Comparison of ENCODE assay signal across 1 cellular context in genomic region chr6:57221936-57222683, GRCh38.
A peak's percentile ranks its signal among the peaks of the same experiment; 100 is the strongest.
TF ChIP-seq lines count a peak whose summit lies in the region.

TSS of gene RAB23 (minus strand) at chr6:57222307. CDS start at chr6:57210380, 11,927 bp downstream.

TF ChIP-seq in K562, 482 proteins besides CTCF, POLR2A, EP300 and RAD21 (continued from another document and continues in another):
- TF ChIP-seq, protein P1, sequence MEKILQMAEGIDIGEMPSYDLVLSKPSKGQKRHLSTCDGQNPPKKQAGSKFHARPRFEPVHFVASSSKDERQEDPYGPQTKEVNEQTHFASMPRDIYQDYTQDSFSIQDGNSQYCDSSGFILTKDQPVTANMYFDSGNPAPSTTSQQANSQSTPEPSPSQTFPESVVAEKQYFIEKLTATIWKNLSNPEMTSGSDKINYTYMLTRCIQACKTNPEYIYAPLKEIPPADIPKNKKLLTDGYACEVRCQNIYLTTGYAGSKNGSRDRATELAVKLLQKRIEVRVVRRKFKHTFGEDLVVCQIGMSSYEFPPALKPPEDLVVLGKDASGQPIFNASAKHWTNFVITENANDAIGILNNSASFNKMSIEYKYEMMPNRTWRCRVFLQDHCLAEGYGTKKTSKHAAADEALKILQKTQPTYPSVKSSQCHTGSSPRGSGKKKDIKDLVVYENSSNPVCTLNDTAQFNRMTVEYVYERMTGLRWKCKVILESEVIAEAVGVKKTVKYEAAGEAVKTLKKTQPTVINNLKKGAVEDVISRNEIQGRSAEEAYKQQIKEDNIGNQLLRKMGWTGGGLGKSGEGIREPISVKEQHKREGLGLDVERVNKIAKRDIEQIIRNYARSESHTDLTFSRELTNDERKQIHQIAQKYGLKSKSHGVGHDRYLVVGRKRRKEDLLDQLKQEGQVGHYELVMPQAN (IDR thresholded peaks at IDR 0.05; ENCODE audit: borderline replicate concordance) = no peak
- TF ChIP-seq SETDB1 (IDR thresholded peaks at IDR 0.05; ENCODE audit: low read length) (no peak), MCM2 (IDR thresholded peaks at IDR 0.05; ENCODE audit: low read depth) (no peak), SUPT5H (IDR thresholded peaks at IDR 0.05) (peak; percentile 73), KAT2B (IDR thresholded peaks at IDR 0.05; ENCODE audit: low read depth, low read length) (no peak), CXXC5 (CRISPR knock-in tag; IDR thresholded peaks at IDR 0.05) (peak; percentile 77), THRAP3 (IDR thresholded peaks at IDR 0.05; ENCODE audit: borderline replicate concordance) (no peak), RBBP5 (IDR thresholded peaks at IDR 0.05; ENCODE audit: borderline replicate concordance, insufficient read depth, low read length, poor library complexity, severe bottlenecking) (peak; percentile 82), KDM1A (IDR thresholded peaks at IDR 0.05) (no peak), BRF1 (IDR thresholded peaks at IDR 0.05; ENCODE audit: borderline replicate concordance, extremely low read depth, insufficient read length) (no peak), GTF2F1 (IDR thresholded peaks at IDR 0.05; ENCODE audit: low read depth, low read length) (no peak), ZNF699 (CRISPR knock-in tag; IDR thresholded peaks at IDR 0.05; ENCODE audit: insufficient replicate concordance) (no peak), LCOR (CRISPR knock-in tag; IDR thresholded peaks at IDR 0.05) (no peak), E2F6 (IDR thresholded peaks at IDR 0.05; ENCODE audit: borderline replicate concordance in 1 of 2, extremely low read depth in 1 of 2, insufficient read depth in 1 of 2, insufficient read length in 1 of 2, low read depth in 1 of 2, low read length in 1 of 2, poor library complexity in 1 of 2, severe bottlenecking in 1 of 2) (peak; percentile 23 to 75), NRF1 (conservative IDR thresholded peaks at IDR 0.05 in 1 of 2, IDR thresholded peaks at IDR 0.05 in 1 of 2) (peak; percentile 98), FOXA3 (CRISPR knock-in tag; conservative IDR thresholded peaks at IDR 0.05 in 1 of 2, IDR thresholded peaks at IDR 0.05 in 1 of 2) (no peak), XRCC5 (IDR thresholded peaks at IDR 0.05; ENCODE audit: low read depth, low read length) (no peak), PRDM10 (IDR thresholded peaks at IDR 0.05; ENCODE audit: partially characterized antibody) (peak; percentile 93), ZNF174 (CRISPR knock-in tag; IDR thresholded peaks at IDR 0.05) (no peak), SAFB (IDR thresholded peaks at IDR 0.05; ENCODE audit: borderline replicate concordance, low read depth, low read length) (0 out of 2 replicates have a peak, but pooled peaks have one; percentile 6), FOS (IDR thresholded peaks at IDR 0.05; ENCODE audit: extremely low read depth, insufficient read length) (no peak), ARHGAP35 (IDR thresholded peaks at IDR 0.05; ENCODE audit: partially characterized antibody) (no peak), ZNF76 (CRISPR knock-in tag; IDR thresholded peaks at IDR 0.05; ENCODE audit: borderline replicate concordance) (no peak), RBM25 (IDR thresholded peaks at IDR 0.05; ENCODE audit: low read depth, low read length, severe bottlenecking) (no peak), ZBTB5 (IDR thresholded peaks at IDR 0.05) (0 out of 2 replicates have a peak, but pooled peaks have one; percentile 53), ETV1 (tag; conservative IDR thresholded peaks at IDR 0.05; ENCODE audit: low read depth) (no peak), ILF3 (IDR thresholded peaks at IDR 0.05; ENCODE audit: borderline replicate concordance) (peak; percentile 43; the same call in 1 of the 2 replicates), TCF7L2 (IDR thresholded peaks at IDR 0.05; ENCODE audit: low read depth, low read length) (no peak), FOXP1 (CRISPR knock-in tag; IDR thresholded peaks at IDR 0.05) (no peak), YY1 (IDR thresholded peaks at IDR 0.05; ENCODE audit: borderline replicate concordance in 1 of 3, control insufficient read depth in 1 of 3, extremely low read depth in 1 of 3, insufficient read depth in 3 of 3, insufficient read length in 1 of 3, insufficient replicate concordance in 2 of 3, low read depth in 1 of 3, low read length in 2 of 3) (peak in 1 of 3 experiments; percentile 52), GABPA (tag; conservative IDR thresholded peaks at IDR 0.05; ENCODE audit: low read depth) (no peak), ZNF445 (CRISPR knock-in tag; IDR thresholded peaks at IDR 0.05; ENCODE audit: low read depth) (no peak), FUS (optimal IDR thresholded peaks at IDR 0.05; ENCODE audit: low read depth, low read length) (peak; percentile 27), MTF1 (CRISPR knock-in tag; IDR thresholded peaks at IDR 0.05; ENCODE audit: borderline replicate concordance) (no peak), HBP1 (CRISPR knock-in tag; IDR thresholded peaks at IDR 0.05) (no peak), OTX1 (CRISPR knock-in tag; IDR thresholded peaks at IDR 0.05) (no peak), DACH1 (IDR thresholded peaks at IDR 0.05; ENCODE audit: partially characterized antibody) (no peak), HDAC1 (IDR thresholded peaks at IDR 0.05) (peak in 1 of 2 experiments; percentile 38; a peak in 1 of 4 replicates), NR1H2 (CRISPR knock-in tag; IDR thresholded peaks at IDR 0.05) (no peak), RNF219 (CRISPR knock-in tag; IDR thresholded peaks at IDR 0.05) (no peak), ZNF263 (CRISPR knock-in tag; IDR thresholded peaks at IDR 0.05; ENCODE audit: borderline replicate concordance) (no peak), ZNF133 (CRISPR knock-in tag; IDR thresholded peaks at IDR 0.05) (no peak), ZNF253 (CRISPR knock-in tag; conservative IDR thresholded peaks at IDR 0.05) (no peak), PCBP1 (IDR thresholded peaks at IDR 0.05; ENCODE audit: low read depth, low read length, poor library complexity, severe bottlenecking) (peak; percentile 66), HDGF (IDR thresholded peaks at IDR 0.05) (no peak), ZBTB1 (CRISPR knock-in tag; IDR thresholded peaks at IDR 0.05; ENCODE audit: borderline replicate concordance, low read depth) (no peak), SAP30 (IDR thresholded peaks at IDR 0.05; ENCODE audit: borderline replicate concordance, insufficient read depth, low read depth, low read length, poor library complexity, severe bottlenecking) (peak; percentile 65), SRSF3 (IDR thresholded peaks at IDR 0.05; ENCODE audit: insufficient read depth, low read length) (no peak), HOXB6 (CRISPR knock-in tag; IDR thresholded peaks at IDR 0.05; ENCODE audit: borderline replicate concordance) (no peak), ZBTB2 (IDR thresholded peaks at IDR 0.05) (peak; percentile 92), PHF20 (IDR thresholded peaks at IDR 0.05; ENCODE audit: partially characterized antibody) (no peak)
- TF ChIP-seq, protein P2, sequence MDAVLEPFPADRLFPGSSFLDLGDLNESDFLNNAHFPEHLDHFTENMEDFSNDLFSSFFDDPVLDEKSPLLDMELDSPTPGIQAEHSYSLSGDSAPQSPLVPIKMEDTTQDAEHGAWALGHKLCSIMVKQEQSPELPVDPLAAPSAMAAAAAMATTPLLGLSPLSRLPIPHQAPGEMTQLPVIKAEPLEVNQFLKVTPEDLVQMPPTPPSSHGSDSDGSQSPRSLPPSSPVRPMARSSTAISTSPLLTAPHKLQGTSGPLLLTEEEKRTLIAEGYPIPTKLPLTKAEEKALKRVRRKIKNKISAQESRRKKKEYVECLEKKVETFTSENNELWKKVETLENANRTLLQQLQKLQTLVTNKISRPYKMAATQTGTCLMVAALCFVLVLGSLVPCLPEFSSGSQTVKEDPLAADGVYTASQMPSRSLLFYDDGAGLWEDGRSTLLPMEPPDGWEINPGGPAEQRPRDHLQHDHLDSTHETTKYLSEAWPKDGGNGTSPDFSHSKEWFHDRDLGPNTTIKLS (IDR thresholded peaks at IDR 0.05; ENCODE audit: borderline replicate concordance, low read depth) = no peak
- TF ChIP-seq, protein P3, sequence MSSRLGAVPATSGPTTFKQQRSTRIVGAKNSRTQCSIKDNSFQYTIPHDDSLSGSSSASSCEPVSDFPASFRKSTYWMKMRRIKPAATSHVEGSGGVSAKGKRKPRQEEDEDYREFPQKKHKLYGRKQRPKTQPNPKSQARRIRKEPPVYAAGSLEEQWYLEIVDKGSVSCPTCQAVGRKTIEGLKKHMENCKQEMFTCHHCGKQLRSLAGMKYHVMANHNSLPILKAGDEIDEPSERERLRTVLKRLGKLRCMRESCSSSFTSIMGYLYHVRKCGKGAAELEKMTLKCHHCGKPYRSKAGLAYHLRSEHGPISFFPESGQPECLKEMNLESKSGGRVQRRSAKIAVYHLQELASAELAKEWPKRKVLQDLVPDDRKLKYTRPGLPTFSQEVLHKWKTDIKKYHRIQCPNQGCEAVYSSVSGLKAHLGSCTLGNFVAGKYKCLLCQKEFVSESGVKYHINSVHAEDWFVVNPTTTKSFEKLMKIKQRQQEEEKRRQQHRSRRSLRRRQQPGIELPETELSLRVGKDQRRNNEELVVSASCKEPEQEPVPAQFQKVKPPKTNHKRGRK (tag; IDR thresholded peaks at IDR 0.05) = no peak
